In the genomic region with DNA sequence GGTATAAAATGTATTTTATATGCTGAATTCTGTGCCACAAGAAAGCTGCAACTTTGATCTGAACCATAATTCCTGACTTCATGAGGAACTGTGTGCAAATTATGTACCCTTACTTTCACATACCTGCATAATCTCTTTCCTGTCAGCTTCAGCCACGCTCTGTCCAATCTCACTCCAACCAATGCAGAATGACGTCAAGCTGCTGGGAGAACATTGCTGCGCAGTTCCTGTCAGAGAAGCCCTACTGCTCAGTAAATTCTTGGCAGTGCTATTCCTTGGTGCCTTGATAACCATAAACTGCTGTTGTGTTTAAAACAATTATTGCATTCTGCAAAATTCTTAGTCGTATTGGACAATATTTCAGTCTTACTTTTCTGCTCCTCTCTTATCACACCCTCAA, we compare ENCODE assay signal across 16 cellular contexts.
DNase-seq lines count a peak whose midpoint lies in the region; ATAC-seq and TF ChIP-seq lines count a peak whose summit lies in the region.
"Had no signal": no experiment of that assay in that cellular context is flagged by ENCODE, and none has a peak within 500 bp of the region (broad histone marks: within the 10 kb centered on the region; RNA-seq: fewer than 3 reads in every experiment).

No MANE protein-coding gene starts in this region.

- H3K9me3 Mint-ChIP-seq in activated T-cell treated with anti-CD3 and anti-CD28 coated beads, Interleukin-2, amount 50 U/mL, for 72 hours: peaks cover 3 to 8% of the 10 kb centered on the region in 2 donors
- H3K9me3 Mint-ChIP-seq: WTC11 had no signal

- no peaks in the 10 kb centered on the region for H4K20me1 ChIP-seq in GM23248 (ENCODE audit: insufficient read depth)

- H3K4me2 ChIP-seq in GM23248 (ENCODE audit: unreplicated experiment): no peak overlapping the region

- no peaks in the 10 kb centered on the region for H3K79me2 ChIP-seq in GM23248 (ENCODE audit: insufficient read depth)

- DNase-seq in GM23248: peak; percentile 32
- DNase-seq in astrocyte of the cerebellum (ENCODE audit: low read depth): peak; percentile 29
- peak; percentile 41 for DNase-seq in Right ventricle myocardium superior
- no peak for DNase-seq in omental fat pad (ENCODE audit: low spot score)
- no peak for DNase-seq in NCI-H2029 treated with DMSO at 0.1 percent for 48 hours (lab: John Stamatoyannopoulos, UW)
- DNase-seq in activated T-cell treated with anti-CD3 and anti-CD28 coated beads, Interleukin-2, amount 50 U/mL, for 72 hours: no peak
- DNase-seq in MV-4-11 (lab: John Stamatoyannopoulos, UW): no peak
- DNase-seq: activated gamma-delta T cell; COR-L47; effector memory CD4-positive, alpha-beta T cell; GF-D8; kidney; NCI-H2227 treated with DMSO at 0.1 percent for 48 hours had no signal

- TF ChIP-seq CTCF in astrocyte of the cerebellum (IDR thresholded peaks at IDR 0.05; ENCODE audit: low read depth, low read length, missing control alignments) (no peak), omental fat pad (IDR thresholded peaks at IDR 0.05) (no peak)

- H3K27me3 ChIP-seq in GM23248 (replicated peaks; ENCODE audit: insufficient read depth): peaks cover 22% of the 10 kb centered on the region; the same call in 1 of the 2 replicates

- intact Hi-C loops in Right ventricle myocardium superior (cut with DNase I): no loop called here

- H3F3A ChIP-seq in GM23248 (ENCODE audit: insufficient read depth): no peaks in the 10 kb centered on the region

- no peaks in the 10 kb centered on the region for H3K9me3 ChIP-seq in GM23248 (ENCODE audit: low read depth)

- H2AFZ ChIP-seq in GM23248: no peak overlapping the region

- H3K27me3 Mint-ChIP-seq in activated T-cell treated with anti-CD3 and anti-CD28 coated beads, Interleukin-2, amount 50 U/mL, for 72 hours (ENCODE audit: low read depth): no peaks in the 10 kb centered on the region

- H3K4me1 ChIP-seq in GM23248 (ENCODE audit: insufficient read depth): 0 out of 2 replicates have a peak, but pooled peaks cover 2% of the 10 kb centered on the region

- H3K27ac ChIP-seq in GM23248: no peak overlapping the region

- ATAC-seq in Right ventricle myocardium superior (ENCODE audit: poor library complexity) (peak; percentile 98), omental fat pad (ENCODE audit: low FRiP score) (peak; percentile 91), HG03139 (IDR thresholded peaks at IDR 0.05; ENCODE audit: unreplicated experiment) (no peak)
- ATAC-seq in activated T-cell treated with anti-CD3 and anti-CD28 coated beads, Interleukin-2, amount 50 U/mL, for 72 hours (replicated peaks in 1 of 2): no peak
- ATAC-seq: stimulated activated effector memory CD8-positive, alpha-beta T cell treated with anti-CD3 and anti-CD28 coated beads, Interleukin-12 subunit alpha, Interleukin-12 subunit beta, amount 100 ng/mL, for 72 hours had no signal

- no peaks in the 10 kb centered on the region for H3K36me3 ChIP-seq in GM23248 (ENCODE audit: low read depth)

- no peak overlapping the region for H3K4me3 Mint-ChIP-seq in activated T-cell treated with anti-CD3 and anti-CD28 coated beads, Interleukin-2, amount 50 U/mL, for 72 hours
- H3K4me3 Mint-ChIP-seq: stimulated activated effector memory CD8-positive, alpha-beta T cell treated with anti-CD3 and anti-CD28 coated beads, Interleukin-12 subunit alpha, Interleukin-12 subunit beta, amount 100 ng/mL, for 72 hours; WTC11 had no signal

- H3K27ac Mint-ChIP-seq in activated T-cell treated with anti-CD3 and anti-CD28 coated beads, Interleukin-2, amount 50 U/mL, for 72 hours: no peak overlapping the region
- H3K27ac Mint-ChIP-seq: stimulated activated effector memory CD8-positive, alpha-beta T cell treated with anti-CD3 and anti-CD28 coated beads, Interleukin-12 subunit alpha, Interleukin-12 subunit beta, amount 100 ng/mL, for 72 hours; WTC11 had no signal

- H3K9me2 ChIP-seq in GM23248 (ENCODE audit: insufficient read depth): no peaks in the 10 kb centered on the region

- no peaks in the 10 kb centered on the region for H3K36me3 Mint-ChIP-seq in activated T-cell treated with anti-CD3 and anti-CD28 coated beads, Interleukin-2, amount 50 U/mL, for 72 hours (ENCODE audit: insufficient read depth in 2 of 2)
- H3K36me3 Mint-ChIP-seq: stimulated activated effector memory CD8-positive, alpha-beta T cell treated with anti-CD3 and anti-CD28 coated beads, Interleukin-12 subunit alpha, Interleukin-12 subunit beta, amount 100 ng/mL, for 72 hours; WTC11 had no signal

- WGBS in GM23248 (ENCODE audit: low coverage in 1 of 2, low lambda C conversion rate in 2 of 2, missing lambda C conversion rate in 2 of 2), 2 experiments: 13 to 18% methylated on average over 4 of the region's 4 CpGs

- in situ Hi-C loops in GM23248 (cut with MboI): no loop called here
- in situ Hi-C loops in astrocyte of the cerebellum (cut with HindIII; ENCODE audit: low sequenced_read_pairs): no loop called here

- H3K4me3 ChIP-seq in GM23248 (no peak overlapping the region), astrocyte of the cerebellum (ENCODE audit: low read depth, low read length) (no peak overlapping the region)

- H3K4me1 Mint-ChIP-seq in activated T-cell treated with anti-CD3 and anti-CD28 coated beads, Interleukin-2, amount 50 U/mL, for 72 hours (ENCODE audit: low read depth): no peaks in the 10 kb centered on the region
- H3K4me1 Mint-ChIP-seq: stimulated activated effector memory CD8-positive, alpha-beta T cell treated with anti-CD3 and anti-CD28 coated beads, Interleukin-12 subunit alpha, Interleukin-12 subunit beta, amount 100 ng/mL, for 72 hours had no signal

- H3K9ac ChIP-seq in GM23248: no peak overlapping the region

Comparison
In these comparisons a context has a peak if more than half of its experiments do, and no peak if none do; other contexts are left out.
1. DNase-seq: peak in GM23248 (single experiment), astrocyte of the cerebellum (single experiment) and Right ventricle myocardium superior (single experiment); none in omental fat pad (single experiment), NCI-H2029 treated with DMSO at 0.1 percent for 48 hours (single experiment), activated T-cell treated with anti-CD3 and anti-CD28 coated beads, Interleukin-2, amount 50 U/mL, for 72 hours (0 of 2) and MV-4-11 (single experiment).
2. ATAC-seq: peak in Right ventricle myocardium superior (single experiment) and omental fat pad (single experiment); none in activated T-cell treated with anti-CD3 and anti-CD28 coated beads, Interleukin-2, amount 50 U/mL, for 72 hours (0 of 2) and HG03139 (single experiment).